1 cellular context compared by ENCODE assay signal in genomic region chr16:67254809-67255552, GRCh38.
TF ChIP-seq lines count a peak whose summit lies in the region.

No MANE protein-coding gene starts in this region.

TF ChIP-seq in HepG2, 621 proteins besides CTCF, POLR2A, EP300 and RAD21:
- TF ChIP-seq MED8 (CRISPR knock-in tag; IDR thresholded peaks at IDR 0.05; ENCODE audit: insufficient replicate concordance): no peak
- TF ChIP-seq ZFP91 (CRISPR knock-in tag; IDR thresholded peaks at IDR 0.05; ENCODE audit: borderline replicate concordance): 0 out of 2 replicates have a peak, but pooled peaks have one; percentile 26
